Comparison of ENCODE assay signal across 8 cellular contexts in genomic region chr10:97713828-97714400, GRCh38. TPM values are rescaled to one million over a fixed set of nuclear protein-coding genes. Genes with fewer than 3 reads are reported as not detected.
DNase-seq lines count a peak whose midpoint lies in the region; ATAC-seq and TF ChIP-seq lines count a peak whose summit lies in the region.

No MANE protein-coding gene starts in this region.

- H3K36me3 ChIP-seq in ACC112 (ENCODE audit: insufficient read depth, low read length) (peaks cover 20% of the 10 kb centered on the region), mucosa of descending colon (ENCODE audit: low read depth) (no peaks in the 10 kb centered on the region)

- peak overlapping the region; percentile 85 for H3K4me3 ChIP-seq in ACC112 (ENCODE audit: low read depth, low read length)
- peak overlapping the region; percentile 25 for H3K4me3 ChIP-seq in mucosa of descending colon

- no peaks in the 10 kb centered on the region for H3K9me3 ChIP-seq in mucosa of descending colon

- DNase-seq in NCI-H510A (lab: John Stamatoyannopoulos, UW) = peak; percentile 63
- DNase-seq in activated T-cell treated with anti-CD3 and anti-CD28 coated beads for 48 hours (ENCODE audit: low read depth) = peak; percentile 53
- peak; percentile 58 for DNase-seq in epithelial cell of prostate (ENCODE audit: low read depth, low spot score)
- peak; percentile 78 to 85 (median 84) for DNase-seq in mucosa of descending colon
- peak; percentile 48 for DNase-seq in stimulated activated naive CD4-positive, alpha-beta T cell treated with Interleukin-2 at 50 U/mL for 16 hours (lab: John Stamatoyannopoulos, UW)

- intact Hi-C loops in mucosa of descending colon (cut with DNase I, micrococcal nuclease) = no loop called here

- H2AFZ ChIP-seq in ACC112 (ENCODE audit: low read length, unreplicated experiment) = peak overlapping the region; percentile 10

- peaks cover 38% of the 10 kb centered on the region for H3K4me1 ChIP-seq in ACC112 (ENCODE audit: control insufficient read depth, insufficient read depth, low read length, unreplicated experiment)
- H3K4me1 ChIP-seq in mucosa of descending colon (ENCODE audit: low read depth) = peaks cover 43% of the 10 kb centered on the region

- peak overlapping the region; percentile 64 for H3K27ac ChIP-seq in ACC112 (ENCODE audit: low read depth, low read length)
- H3K27ac ChIP-seq in epithelial cell of prostate = peak overlapping the region; percentile 98

- ATAC-seq in GM18498 (IDR thresholded peaks at IDR 0.05; ENCODE audit: unreplicated experiment) (peak; percentile 89), HG02970 (IDR thresholded peaks at IDR 0.05; ENCODE audit: low FRiP score, unreplicated experiment) (peak; percentile 74), mucosa of descending colon (peak; percentile 68)

- peaks cover 36% of the 10 kb centered on the region for H3K79me2 ChIP-seq in ACC112 (ENCODE audit: control insufficient read depth, insufficient read depth, low read length, unreplicated experiment)

- no peak for TF ChIP-seq CTCF in mucosa of descending colon (IDR thresholded peaks at IDR 0.05)

- no peaks in the 10 kb centered on the region for H3K27me3 ChIP-seq in ACC112 (ENCODE audit: insufficient read depth, low read length)

RNA-seq across cellular contexts. Expression of gene MARVELD1, which starts 0.4 kb away (rescaled TPM):
- total RNA-seq in mucosa of descending colon = 10 to 100 TPM; 30.7 to 45.7 (median 37.7) TPM

RNA-seq across cellular contexts. Expression of gene ZFYVE27, which starts 23.0 kb away (rescaled TPM):
- 10 to 100 TPM; 48.8 to 83.7 (median 55.0) TPM for total RNA-seq in mucosa of descending colon

RNA-seq across cellular contexts. Expression of gene AVPI1, which starts 26.9 kb away (rescaled TPM):
- 10 to 100 TPM; 23.7 to 34.1 (median 31.4) TPM for total RNA-seq in mucosa of descending colon

RNA-seq across cellular contexts. Expression of gene SFRP5, which starts 57.9 kb away (rescaled TPM):
- 10 to 100 TPM in 1 of 3 donors, 1 to 10 TPM in 1, under 1 TPM in 1; 0.41 to 23.0 (median 1.0) TPM for total RNA-seq in mucosa of descending colon

Comparison
In these comparisons a context has a peak if more than half of its experiments do, and no peak if none do; other contexts are left out.
1. Peak in every context shown above with its lines: DNase-seq, ATAC-seq, H3K4me3 ChIP-seq and H3K27ac ChIP-seq.